8 cellular contexts compared by ENCODE assay signal in genomic region chr6:38110407-38111025, GRCh38.
DNase-seq lines count a peak whose midpoint lies in the region; ATAC-seq, FAIRE-seq and TF ChIP-seq lines count a peak whose summit lies in the region.
"Had no signal": no experiment of that assay in that cellular context is flagged by ENCODE, and none has a peak within 500 bp of the region (broad histone marks: within the 10 kb centered on the region; RNA-seq: fewer than 3 reads in every experiment).

No MANE protein-coding gene starts in this region.

- H3K4me3 Mint-ChIP-seq in astrocyte (ENCODE audit: unreplicated experiment), result no peak overlapping the region
- H3K4me3 Mint-ChIP-seq in nephron, result no peak overlapping the region

- peaks cover 23% of the 10 kb centered on the region for H3K79me2 ChIP-seq in astrocyte (ENCODE audit: insufficient read depth, low read length)

- H3K9me3 ChIP-seq in astrocyte (ENCODE audit: insufficient read depth, low read depth, low read length), result no peaks in the 10 kb centered on the region

- no peaks in the 10 kb centered on the region for H3K36me3 ChIP-seq in astrocyte (ENCODE audit: insufficient read depth, low read length)

- no peak for FAIRE-seq in astrocyte (lab: Jason Lieb, UNC)

- TF ChIP-seq CTCF in astrocyte (IDR thresholded peaks at IDR 0.05; ENCODE audit: insufficient read depth, low read depth, low read length) (no peak), nephron (IDR thresholded peaks at IDR 0.05; ENCODE audit: unreplicated experiment in 3 of 3) (no peak)

- peaks cover 90% of the 10 kb centered on the region for H4K20me1 ChIP-seq in astrocyte (ENCODE audit: insufficient read depth, low read length)

- peak; percentile 20 for DNase-seq in GM03348 (ENCODE audit: low spot score)
- DNase-seq in NCI-H1694 (lab: John Stamatoyannopoulos, UW), result peak; percentile 62
- DNase-seq in astrocyte (ENCODE audit: low read depth), result peak; percentile 26
- DNase-seq in dermis blood vessel endothelial cell, result no peak
- no peak for DNase-seq in SIG-M5 (lab: John Stamatoyannopoulos, UW)

- no peak overlapping the region for H3K4me3 ChIP-seq in astrocyte (ENCODE audit: insufficient read depth, low read depth, low read length)

- no peak for ATAC-seq in GM18909 (IDR thresholded peaks at IDR 0.05; ENCODE audit: poor library complexity, unreplicated experiment)
- ATAC-seq: HCT116 had no signal

- no peak overlapping the region for H2AFZ ChIP-seq in astrocyte (ENCODE audit: low read depth, low read length)

- H3K27me3 ChIP-seq in astrocyte (ENCODE audit: insufficient read depth, low read length), result no peaks in the 10 kb centered on the region

- peaks cover 8% of the 10 kb centered on the region for H3K4me1 ChIP-seq in astrocyte (ENCODE audit: insufficient read depth, low read length)

- H3K4me2 ChIP-seq in astrocyte (ENCODE audit: low read length), result no peak overlapping the region

- H3K27ac ChIP-seq in astrocyte (ENCODE audit: low read depth, low read length), result no peak overlapping the region

- no peak overlapping the region for H3K9ac ChIP-seq in astrocyte (ENCODE audit: low read length)

- H3K9me3 Mint-ChIP-seq in astrocyte (ENCODE audit: unreplicated experiment) (no peaks in the 10 kb centered on the region), nephron (no peaks in the 10 kb centered on the region)

- H3K27ac Mint-ChIP-seq in astrocyte (ENCODE audit: unreplicated experiment), result no peak overlapping the region
- H3K27ac Mint-ChIP-seq in nephron, result peak overlapping the region; percentile 18 to 29 (median 27)

- H3K4me1 Mint-ChIP-seq in astrocyte (ENCODE audit: low read depth, unreplicated experiment), result peaks cover 20% of the 10 kb centered on the region
- H3K4me1 Mint-ChIP-seq in nephron, result peaks cover 30% of the 10 kb centered on the region

- peaks cover 16% of the 10 kb centered on the region for H3K36me3 Mint-ChIP-seq in astrocyte (ENCODE audit: low read depth, unreplicated experiment)
- H3K36me3 Mint-ChIP-seq in nephron (ENCODE audit: low read depth), result peaks cover 25% of the 10 kb centered on the region

- H3K27me3 Mint-ChIP-seq in astrocyte (ENCODE audit: low read depth, unreplicated experiment), result no peaks in the 10 kb centered on the region
- H3K27me3 Mint-ChIP-seq in nephron (ENCODE audit: low read depth), result no peaks in the 10 kb centered on the region

Comparison
In these comparisons a context has a peak if more than half of its experiments do, and no peak if none do; other contexts are left out.
1. DNase-seq: peak in GM03348 (single experiment), NCI-H1694 (single experiment) and astrocyte (single experiment); none in dermis blood vessel endothelial cell (single experiment) and SIG-M5 (single experiment).